In the genomic region with DNA sequence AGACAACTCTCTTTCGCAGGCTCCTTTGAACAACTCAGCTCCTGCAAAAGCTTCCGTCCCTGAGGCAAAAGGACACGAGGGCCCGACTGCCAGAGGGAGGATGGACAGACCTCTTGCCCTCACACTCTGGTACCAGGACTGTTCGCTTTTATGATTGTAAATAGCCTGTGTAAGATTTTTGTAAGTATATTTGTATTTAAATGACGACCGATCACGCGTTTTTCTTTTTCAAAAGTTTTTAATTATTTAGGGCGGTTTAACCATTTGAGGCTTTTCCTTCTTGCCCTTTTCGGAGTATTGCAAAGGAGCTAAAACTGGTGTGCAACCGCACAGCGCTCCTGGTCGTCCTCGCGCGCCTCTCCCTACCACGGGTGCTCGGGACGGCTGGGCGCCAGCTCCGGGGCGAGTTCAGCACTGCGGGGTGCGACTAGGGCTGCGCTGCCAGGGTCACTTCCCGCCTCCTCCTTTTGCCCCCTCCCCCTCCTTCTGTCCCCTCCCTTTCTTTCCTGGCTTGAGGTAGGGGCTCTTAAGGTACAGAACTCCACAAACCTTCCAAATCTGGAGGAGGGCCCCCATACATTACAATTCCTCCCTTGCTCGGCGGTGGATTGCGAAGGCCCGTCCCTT, we compare ENCODE assay signal across 11 cellular contexts. TPM values are rescaled to one million over a fixed set of nuclear protein-coding genes. Genes with fewer than 3 reads are reported as not detected.
DNase-seq lines count a peak whose midpoint lies in the region; ATAC-seq and TF ChIP-seq lines count a peak whose summit lies in the region.
"Had no signal": no experiment of that assay in that cellular context is flagged by ENCODE, and none has a peak within 500 bp of the region (broad histone marks: within the 10 kb centered on the region; RNA-seq: fewer than 3 reads in every experiment).

No MANE protein-coding gene starts in this region.

- H3K4me1 ChIP-seq in HUES48 (ENCODE audit: control insufficient read depth, insufficient read depth, low read length) (peaks cover 28% of the 10 kb centered on the region), right lobe of liver (peaks cover 0 to 7% (median 0%) of the 10 kb centered on the region in 4 donors), testis (peaks cover 10% of the 10 kb centered on the region)

- TF ChIP-seq CTCF in coronary artery (IDR thresholded peaks at IDR 0.05) (no peak), right lobe of liver (IDR thresholded peaks at IDR 0.05) (no peak), testis (IDR thresholded peaks at IDR 0.05) (no peak)

- intact Hi-C loops in right lobe of liver (cut with DNase I) = no loop called here
- intact Hi-C loops in testis (cut with DNase I; ENCODE audit: low total_unique reads) = no loop called here

- 40% methylated on average over 29 of the region's 31 CpGs for WGBS in right lobe of liver (ENCODE audit: insufficient coverage, low coverage, low lambda C conversion rate, missing lambda C conversion rate)
- WGBS in testis, 2 donors = 25 to 51% methylated on average over 31 of the region's 31 CpGs

- no peak overlapping the region for H3K9ac ChIP-seq in HUES48 (ENCODE audit: low read depth, low read length)

- H3K36me3 ChIP-seq in HUES48 (ENCODE audit: control insufficient read depth, insufficient read depth, low read length) (no peaks in the 10 kb centered on the region), right lobe of liver (no peaks in the 10 kb centered on the region), testis (ENCODE audit: low read depth, missing control alignments) (no peaks in the 10 kb centered on the region)

- TF ChIP-seq POLR2A in right lobe of liver (IDR thresholded peaks at IDR 0.05) (no peak), testis (IDR thresholded peaks at IDR 0.05) (no peak)

- peak overlapping the region; percentile 65 for H3K4me3 ChIP-seq in HUES48 (ENCODE audit: low read depth, low read length)
- peak overlapping the region; percentile 73 for H3K4me3 ChIP-seq in coronary artery
- peak overlapping the region; percentile 5 to 23 (median 17) for H3K4me3 ChIP-seq in right lobe of liver
- peak overlapping the region; percentile 75 to 82 for H3K4me3 ChIP-seq in testis

- no peak overlapping the region for H3K27ac ChIP-seq in HUES48 (ENCODE audit: low read depth, low read length)
- peak overlapping the region in 1 of 2 donors; percentile 95 for H3K27ac ChIP-seq in coronary artery
- peak overlapping the region in 1 of 3 donors; percentile 9 for H3K27ac ChIP-seq in right lobe of liver
- H3K27ac ChIP-seq in testis = no peak overlapping the region
- H3K27ac ChIP-seq: epithelial cell of prostate had no signal

- no peaks in the 10 kb centered on the region for H3K9me3 ChIP-seq in HUES48 (ENCODE audit: control insufficient read depth, insufficient read depth, low read length)
- no peaks in the 10 kb centered on the region for H3K9me3 ChIP-seq in right lobe of liver
- no peaks in the 10 kb centered on the region for H3K9me3 ChIP-seq in testis

- peaks cover 79% of the 10 kb centered on the region for H3K27me3 ChIP-seq in HUES48 (ENCODE audit: control insufficient read depth, insufficient read depth, low read length)
- H3K27me3 ChIP-seq in right lobe of liver = no peaks in the 10 kb centered on the region
- no peaks in the 10 kb centered on the region for H3K27me3 ChIP-seq in testis

- DNase-seq in coronary artery (ENCODE audit: low spot score) (no peak), right lobe of liver (no peak), testis (no peak), NCI-H2107 (lab: John Stamatoyannopoulos, UW) (no peak), NCI-H524 (lab: John Stamatoyannopoulos, UW) (no peak), activated gamma-delta T cell treated with Interleukin-2 at 50 U/mL for 16 hours (no peak)
- DNase-seq: NCI-H774; stimulated activated CD4-positive, alpha-beta T cell treated with anti-CD3 and anti-CD28 coated beads, Interleukin-4, amount 100 ng/mL, for 4 hours had no signal

- no peak for ATAC-seq in right lobe of liver
- ATAC-seq in HG03442 (IDR thresholded peaks at IDR 0.05; ENCODE audit: unreplicated experiment) = no peak

RNA-seq across cellular contexts. Expression of gene FZD1, which starts 2.8 kb away (rescaled TPM):
- 1 to 10 TPM; 1.3 to 2.6 (median 1.6) TPM for total RNA-seq in right lobe of liver
- total RNA-seq in testis = 1 to 10 TPM; 6.9 to 9.5 TPM
- 5.9 TPM for polyA plus RNA-seq in testis (ENCODE audit: insufficient read depth, low read depth, low replicate concordance)

Comparison
In these comparisons a context has a peak if more than half of its experiments do, and no peak if none do; other contexts are left out.
1. H3K4me3 ChIP-seq: peak in every context shown above with its lines; median percentile 78 in testis; 73 in coronary artery; 65 in HUES48; 17 in right lobe of liver.